25 cellular contexts compared by ENCODE assay signal in the genomic region with DNA sequence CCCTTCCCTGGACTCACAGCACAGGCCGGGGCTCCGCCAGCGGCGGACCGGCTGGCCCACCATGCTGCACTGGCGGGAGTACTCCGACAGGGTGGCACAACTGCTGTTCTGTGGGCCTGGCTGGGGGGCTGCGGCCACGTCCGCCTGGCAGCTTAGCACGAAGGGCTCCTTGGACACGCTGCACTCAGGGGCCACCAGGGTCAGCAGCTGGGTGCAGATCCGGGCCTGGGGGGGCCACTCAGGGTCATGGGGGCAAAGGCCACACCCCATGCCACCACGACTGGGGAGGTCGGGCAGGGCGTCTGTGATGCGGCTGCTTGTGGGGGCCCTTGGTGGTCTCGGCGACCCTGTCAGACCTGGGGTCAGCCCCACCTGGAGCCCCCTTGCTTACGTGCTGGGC. TPM values are rescaled to one million over a fixed set of nuclear protein-coding genes. Genes with fewer than 3 reads are reported as not detected.
"Had no signal": no experiment of that assay in that cellular context is flagged by ENCODE, and none has a peak within 500 bp of the region (broad histone marks: within the 10 kb centered on the region; RNA-seq: fewer than 3 reads in every experiment).

No MANE protein-coding gene starts in this region.

- H3K4me2 ChIP-seq: smooth muscle cell had no signal

- H3K4me3 ChIP-seq: ovary, psoas muscle, skin epidermis, smooth muscle cell, spleen, thoracic aorta, thyroid gland, tibial nerve, upper lobe of left lung, vagina had no signal

- H3K36me3 ChIP-seq: ovary, thoracic aorta, thyroid gland, upper lobe of left lung, vagina had no signal

- H3K9me3 ChIP-seq: ovary, psoas muscle, spleen, thoracic aorta, thyroid gland, tibial nerve, upper lobe of left lung, vagina had no signal

- H3K27me3 ChIP-seq: ovary, spleen, thyroid gland, upper lobe of left lung, vagina had no signal

- H2AFZ ChIP-seq: parathyroid adenoma had no signal

- H3K4me1 ChIP-seq: parathyroid adenoma, thyroid gland, tibial nerve, upper lobe of left lung, vagina had no signal

- H3K27ac ChIP-seq: ovary, parathyroid adenoma, psoas muscle, skin epidermis, spleen, thoracic aorta, thyroid gland, tibial nerve, upper lobe of left lung, vagina had no signal

- DNase-seq: naive B cell; naive thymus-derived CD8-positive, alpha-beta T cell; nephron progenitor cell; occipital lobe; ovary; posterior cingulate gyrus; psoas muscle; spleen; stimulated activated CD4-positive, alpha-beta T cell treated with anti-CD3 and anti-CD28 coated beads, Interleukin-12 subunit alpha, Interleukin-12 subunit beta, amount 100 ng/mL, for 4 hours; stimulated activated CD4-positive, alpha-beta T cell treated with anti-CD3 and anti-CD28 coated beads, Interleukin-1b, Interleukin-23, amount 100 ng/mL, for 48 hours; stimulated activated CD4-positive, alpha-beta T cell treated with anti-CD3 and anti-CD28 coated beads, Interleukin-4, amount 100 ng/mL, for 1 hour; stimulated activated CD4-positive, alpha-beta T cell treated with anti-CD3 and anti-CD28 coated beads, Interleukin-4, amount 100 ng/mL, for 4 hours; stimulated activated CD8-positive, alpha-beta memory T cell treated with anti-CD3 and anti-CD28 coated beads, Interleukin-4, amount 100 ng/mL, for 48 hours; stimulated activated naive CD4-positive, alpha-beta T cell; stimulated activated naive CD8-positive, alpha-beta T cell treated with anti-CD3 and anti-CD28 coated beads, Interleukin-15, amount 100 ng/mL, for 72 hours; stimulated activated naive CD8-positive, alpha-beta T cell treated with anti-CD3 and anti-CD28 coated beads, Interleukin-15, Interleukin-2, amounts not matched to agents 100 U/mL and 50 U/mL, for 24 hours; thyroid gland; trophoblast cell had no signal

- H3K9ac ChIP-seq: parathyroid adenoma had no signal

RNA-seq across cellular contexts. Expression of a gene that starts 6.0 kb away (rescaled TPM):
- polyA plus RNA-seq: naive thymus-derived CD8-positive, alpha-beta T cell; smooth muscle cell had no signal

RNA-seq across cellular contexts. Expression of a gene that starts 44.1 kb away (rescaled TPM):
- polyA plus RNA-seq: naive thymus-derived CD8-positive, alpha-beta T cell; smooth muscle cell had no signal
